ENCODE assay signal across 21 cellular contexts in the genomic region with DNA sequence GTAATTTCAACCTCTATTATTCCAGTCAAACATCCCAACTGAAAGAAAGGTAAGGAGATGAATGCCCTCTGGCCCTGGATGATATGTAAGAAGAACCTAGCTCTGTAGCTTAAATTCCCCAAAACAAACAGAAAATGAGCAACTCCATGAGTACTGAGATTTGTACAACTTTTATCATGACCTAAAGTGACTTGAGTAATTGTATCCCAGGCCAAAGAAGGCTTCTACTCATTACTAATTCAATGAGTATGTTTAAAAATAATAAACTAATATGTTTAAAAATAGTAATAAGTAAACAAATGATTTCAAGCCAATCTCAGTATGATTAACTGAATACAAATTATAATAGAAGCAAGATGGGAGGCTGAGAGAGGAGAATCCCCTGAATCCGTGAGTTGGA.
"Had no signal": no experiment of that assay in that cellular context is flagged by ENCODE, and none has a peak within 500 bp of the region (broad histone marks: within the 10 kb centered on the region; RNA-seq: fewer than 3 reads in every experiment).

No MANE protein-coding gene starts in this region.

- DNase-seq: dorsolateral prefrontal cortex; effector CD4-positive, alpha-beta T cell; hypothalamus; immature natural killer cell; left ventricle myocardium superior; lower lobe of right lung; naive thymus-derived CD8-positive, alpha-beta T cell; nephron progenitor cell; nucleus accumbens; stimulated activated CD4-positive, alpha-beta T cell treated with anti-CD3 and anti-CD28 coated beads, Interleukin-12 subunit alpha, Interleukin-12 subunit beta, amount 100 ng/mL, for 4 hours; stimulated activated CD4-positive, alpha-beta T cell treated with anti-CD3 and anti-CD28 coated beads, Interleukin-1b, Interleukin-23, amount 100 ng/mL, for 48 hours; stimulated activated CD4-positive, alpha-beta T cell treated with anti-CD3 and anti-CD28 coated beads, Interleukin-4, amount 100 ng/mL, for 1 hour; stimulated activated CD8-positive, alpha-beta memory T cell treated with anti-CD3 and anti-CD28 coated beads, Interleukin-4, amount 100 ng/mL, for 48 hours; stimulated activated naive CD4-positive, alpha-beta T cell; stimulated activated naive CD8-positive, alpha-beta T cell treated with anti-CD3 and anti-CD28 coated beads, Interleukin-15, amount 100 ng/mL, for 72 hours; thyroid gland; upper lobe of left lung had no signal

- ATAC-seq: left ventricle myocardium superior; lower lobe of right lung; naive thymus-derived CD8-positive, alpha-beta T cell; sciatic nerve; stimulated activated naive CD8-positive, alpha-beta T cell treated with anti-CD3 and anti-CD28 coated beads, Interleukin-15, amount 100 ng/mL, for 72 hours had no signal

- H3K9me3 ChIP-seq: lower lobe of right lung, prostate gland, right atrium auricular region, thyroid gland, upper lobe of left lung had no signal

- H3K4me1 ChIP-seq: lower lobe of right lung, prostate gland, upper lobe of left lung had no signal

- H3K27me3 ChIP-seq: dorsolateral prefrontal cortex, right atrium auricular region, thyroid gland, upper lobe of left lung had no signal

- H3K4me3 ChIP-seq: dorsolateral prefrontal cortex, lower lobe of right lung, prostate gland, right atrium auricular region, smooth muscle cell, thyroid gland, upper lobe of left lung had no signal

- H3K27ac ChIP-seq: dorsolateral prefrontal cortex, lower lobe of right lung, prostate gland, right atrium auricular region, thyroid gland, upper lobe of left lung had no signal

- H3K36me3 ChIP-seq: lower lobe of right lung, prostate gland, right atrium auricular region, thyroid gland, upper lobe of left lung had no signal

- H3K4me2 ChIP-seq: smooth muscle cell had no signal
